ENCODE assay signal across 8 cellular contexts in the genomic region with DNA sequence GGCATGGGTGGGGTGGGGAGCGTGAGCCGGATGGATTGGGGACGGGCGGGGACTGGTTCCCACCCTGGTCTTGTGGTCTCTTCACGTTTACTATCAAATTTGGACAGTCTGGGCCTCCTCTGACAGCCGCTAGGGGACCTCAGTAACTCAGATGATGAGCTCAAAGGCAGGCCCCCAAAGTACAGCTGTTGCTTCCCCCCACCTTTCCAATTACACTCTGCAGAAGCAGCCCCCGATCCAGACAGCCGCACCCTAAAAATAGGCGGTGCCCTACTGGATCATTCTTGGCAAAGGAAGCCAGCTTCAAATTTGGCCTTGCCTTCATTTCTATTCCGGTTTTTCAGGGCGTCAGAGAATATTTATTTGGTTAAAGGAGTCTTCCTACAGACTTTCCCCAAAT. TPM values are rescaled to one million over a fixed set of nuclear protein-coding genes. Genes with fewer than 3 reads are reported as not detected.
DNase-seq lines count a peak whose midpoint lies in the region; ATAC-seq, FAIRE-seq and TF ChIP-seq lines count a peak whose summit lies in the region.

No MANE protein-coding gene starts in this region.

- no peak overlapping the region for H3K4me3 ChIP-seq in WI38 (ENCODE audit: low read depth, low read length)
- H3K4me3 ChIP-seq in fibroblast of mammary gland (ENCODE audit: control insufficient read depth, low read depth, low read length): no peak overlapping the region
- H3K4me3 ChIP-seq in prostate gland: no peak overlapping the region

- ATAC-seq in GM19397 (IDR thresholded peaks at IDR 0.05; ENCODE audit: unreplicated experiment): no peak
- ATAC-seq in HG03139 (IDR thresholded peaks at IDR 0.05; ENCODE audit: unreplicated experiment): no peak

- no peak for TF ChIP-seq POLR2A in prostate gland (IDR thresholded peaks at IDR 0.05)

- no peak for FAIRE-seq in frontal cortex (lab: Jason Lieb, UNC)

- intact Hi-C loops in prostate gland (cut with DNase I): loop anchor here (5.0 to 10.0 kb wide), 4 partner anchors 224 to 601 kb away; no protein-coding TSS in a partner anchor

- no peak overlapping the region for H3K27ac ChIP-seq in prostate gland

- H3K36me3 ChIP-seq in prostate gland: no peaks in the 10 kb centered on the region

- TF ChIP-seq CTCF in WI38 (IDR thresholded peaks at IDR 0.05; ENCODE audit: low read depth, low read length) (peak; percentile 27; the same call in 1 of the 2 replicates), fibroblast of mammary gland (conservative IDR thresholded peaks at IDR 0.05; ENCODE audit: control insufficient read depth, insufficient read depth, low read depth, low read length) (peak; percentile 58), prostate gland (IDR thresholded peaks at IDR 0.05) (peak in 2 of 4 experiments; percentile 21 to 27)

- 59% methylated on average over 11 of the region's 11 CpGs for WGBS in prostate gland

- no peaks in the 10 kb centered on the region for H3K9me3 ChIP-seq in prostate gland

- H3K27me3 ChIP-seq in prostate gland (replicated peaks; ENCODE audit: insufficient read depth): no peaks in the 10 kb centered on the region

- DNase-seq in activated effector memory CD4-positive, alpha-beta T cell treated with anti-CD3 and anti-CD28 coated beads, Interleukin-2, amount 50 U/mL, for 16 hours: peak; percentile 72
- no peak for DNase-seq in activated effector memory CD4-positive, alpha-beta T cell treated with Interleukin-2 at 50 U/mL for 16 hours
- no peak for DNase-seq in fibroblast of mammary gland (ENCODE audit: low read depth)
- peak; percentile 12 for DNase-seq in prostate gland (ENCODE audit: low spot score)
- DNase-seq in frontal cortex (ENCODE audit: low spot score in 2 of 2): no peak

- no peaks in the 10 kb centered on the region for H3K4me1 ChIP-seq in prostate gland (replicated peaks)

RNA-seq across cellular contexts. Expression of gene FOXO1, which starts 1.9 kb away (rescaled TPM):
- total RNA-seq in prostate gland (10 to 100 TPM; 23.5 to 46.1 TPM), frontal cortex (9.8 TPM)

Comparison
In these comparisons a context has a peak if more than half of its experiments do, and no peak if none do; other contexts are left out.
1. DNase-seq: peak in activated effector memory CD4-positive, alpha-beta T cell treated with anti-CD3 and anti-CD28 coated beads, Interleukin-2, amount 50 U/mL, for 16 hours (single experiment) and prostate gland (single experiment); none in activated effector memory CD4-positive, alpha-beta T cell treated with Interleukin-2 at 50 U/mL for 16 hours (single experiment), fibroblast of mammary gland (single experiment) and frontal cortex (0 of 2).